Comparison of ENCODE assay signal across 8 cellular contexts in the genomic region with DNA sequence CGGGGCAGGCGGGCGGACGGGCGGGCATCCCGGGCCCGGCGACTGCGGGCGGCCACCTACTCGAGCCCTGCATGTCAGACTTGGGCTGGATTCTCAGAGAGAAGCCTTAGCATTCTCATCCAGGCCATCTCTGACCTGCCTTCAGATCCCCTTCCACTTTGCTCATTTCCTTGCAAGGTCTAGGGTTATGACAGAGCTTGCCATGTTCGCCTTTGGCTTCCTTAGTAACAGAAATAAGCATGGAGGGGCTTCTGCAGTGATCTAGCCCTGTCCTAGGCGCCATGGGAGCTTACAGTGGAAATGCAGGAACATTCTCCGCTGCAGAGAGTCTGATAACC. TPM values are rescaled to one million over a fixed set of nuclear protein-coding genes. Genes with fewer than 3 reads are reported as not detected.
DNase-seq lines count a peak whose midpoint lies in the region; ATAC-seq and TF ChIP-seq lines count a peak whose summit lies in the region.

No MANE protein-coding gene starts in this region.

- 4 to 6% (median 4%) methylated on average over 6 to 14 of the region's 14 CpGs for WGBS in adrenal gland, 4 donors
- WGBS in lower leg skin, 2 donors: 7 to 8% methylated on average over 7 to 14 of the region's 14 CpGs
- WGBS in transverse colon (ENCODE audit: low coverage in 1 of 2), 2 donors: 5% methylated on average over 14 of the region's 14 CpGs; no CpG with 5 or more reads in 1 of the 2 donors

- DNase-seq in cardiac muscle cell (ENCODE audit: low read depth in 1 of 2, low spot score in 1 of 2) (no peak), cardiac septum (ENCODE audit: low spot score) (no peak), adrenal gland (no peak), lower leg skin (ENCODE audit: low spot score in 2 of 2) (no peak), transverse colon (no peak)
- no peak for DNase-seq in stimulated activated CD8-positive, alpha-beta memory T cell treated with anti-CD3 and anti-CD28 coated beads, Interleukin-4, amount 100 ng/mL, for 48 hours

- ATAC-seq in HG03280 (IDR thresholded peaks at IDR 0.05; ENCODE audit: unreplicated experiment) (no peak), HG03097 (IDR thresholded peaks at IDR 0.05; ENCODE audit: low FRiP score, unreplicated experiment) (no peak)

- TF ChIP-seq POLR2A in adrenal gland (IDR thresholded peaks at IDR 0.05) (no peak), lower leg skin (IDR thresholded peaks at IDR 0.05) (no peak), transverse colon (IDR thresholded peaks at IDR 0.05) (no peak)

- no peak for TF ChIP-seq EP300 in transverse colon (IDR thresholded peaks at IDR 0.05; ENCODE audit: low read depth)

- H3K27ac ChIP-seq in cardiac muscle cell (peak overlapping the region; percentile 73), adrenal gland (peak overlapping the region; percentile 19 to 99 (median 96)), transverse colon (peak overlapping the region; percentile 89 to 99 (median 98))

- intact Hi-C loops in cardiac septum (cut with DNase I) (loop anchor here (2.0 to 10.0 kb wide), 2 partner anchors 94 to 128 kb away; no protein-coding TSS in a partner anchor), adrenal gland (cut with DNase I) (loop anchor here (5.0 to 10.0 kb wide), 2 partner anchors 92 to 131 kb away; no protein-coding TSS in a partner anchor), lower leg skin (cut with DNase I; ENCODE audit: low total_unique reads) (loop anchor here (5.0 kb wide), 1 partner anchor 89 kb away; no protein-coding TSS in a partner anchor), transverse colon (cut with DNase I; ENCODE audit: low total_unique reads) (loop anchor here (1.0 kb wide), 1 partner anchor 87 kb away; no protein-coding TSS in a partner anchor)

- H3K4me3 ChIP-seq in cardiac muscle cell (peak overlapping the region; percentile 99), adrenal gland (peak overlapping the region in 3 of 4 donors; percentile 23 to 90 (median 39)), lower leg skin (ENCODE audit: low read depth, poor library complexity, severe bottlenecking) (peak overlapping the region; percentile 76), transverse colon (peak overlapping the region; percentile 41 to 98 (median 89))

- no peak for TF ChIP-seq CTCF in cardiac muscle cell (IDR thresholded peaks at IDR 0.05; ENCODE audit: low read depth, low read length)
- no peak for TF ChIP-seq CTCF in adrenal gland (IDR thresholded peaks at IDR 0.05)
- no peak for TF ChIP-seq CTCF in lower leg skin (IDR thresholded peaks at IDR 0.05)
- TF ChIP-seq CTCF in transverse colon (IDR thresholded peaks at IDR 0.05): no peak

- in situ Hi-C loops in transverse colon (cut with MboI; ENCODE audit: low pct_ligation_motif_present in 1 of 4, low pct_unique_long_range_greater_than_20kb in 1 of 4, low sequenced_read_pairs in 3 of 4): loop anchor here in 1 of 4 donors (10.0 kb wide), 1 partner anchor 92 kb away; no protein-coding TSS in a partner anchor

- H3K27me3 ChIP-seq in cardiac muscle cell (peaks cover 3% of the 10 kb centered on the region), adrenal gland (no peaks in the 10 kb centered on the region), transverse colon (no peaks in the 10 kb centered on the region)

- H3K36me3 ChIP-seq in cardiac muscle cell (no peaks in the 10 kb centered on the region), adrenal gland (replicated peaks in 1 of 2) (no peaks in the 10 kb centered on the region), transverse colon (no peaks in the 10 kb centered on the region)

- H3K9me3 ChIP-seq in cardiac muscle cell (ENCODE audit: low read depth): no peaks in the 10 kb centered on the region
- no peaks in the 10 kb centered on the region for H3K9me3 ChIP-seq in adrenal gland (replicated peaks in 1 of 3)
- H3K9me3 ChIP-seq in transverse colon: no peaks in the 10 kb centered on the region

- H3K4me1 ChIP-seq in cardiac muscle cell (ENCODE audit: low read depth) (peaks cover 18% of the 10 kb centered on the region), adrenal gland (replicated peaks in 1 of 2) (peaks cover 16 to 23% of the 10 kb centered on the region in 2 donors), transverse colon (peaks cover 3 to 22% (median 20%) of the 10 kb centered on the region in 4 donors)

RNA-seq across cellular contexts. Expression of a gene that starts 0.6 kb away (rescaled TPM):
- total RNA-seq in cardiac muscle cell (6.1 and 7.5 TPM in 2 replicates), cardiac septum (22.7 TPM), adrenal gland (10 to 100 TPM; 10.6 to 25.0 (median 17.9) TPM), lower leg skin (10 to 100 TPM; 14.3 to 22.7 (median 15.2) TPM), transverse colon (10 to 100 TPM in 3 of 4 donors, 1 to 10 TPM in 1; 4.5 to 16.5 (median 11.8) TPM)
- polyA plus RNA-seq in cardiac muscle cell (9.0 and 12.9 TPM in 2 replicates), adrenal gland (10 to 100 TPM in 1 of 3 donors, 1 to 10 TPM in 2; 4.6 to 15.1 (median 5.6) TPM)

Comparison
In these comparisons a context has a peak if more than half of its experiments do, and no peak if none do; other contexts are left out.
1. H3K4me3 ChIP-seq: peak in every context shown above with its lines; median percentile 99 in cardiac muscle cell; 89 in transverse colon; 76 in lower leg skin; 39 in adrenal gland.